In genomic region chr1:67700692-67701410, GRCh38 we compare ENCODE assay signal across 1 cellular context.
TF ChIP-seq lines count a peak whose summit lies in the region.

No MANE protein-coding gene starts in this region.

TF ChIP-seq in K562, 482 proteins besides CTCF, POLR2A, EP300 and RAD21 (continued from another document and continues in another):
- TF ChIP-seq MAFK (IDR thresholded peaks at IDR 0.05; ENCODE audit: low read length) (0 out of 2 replicates have a peak, but pooled peaks have one; percentile 15), NFATC3 (IDR thresholded peaks at IDR 0.05) (peak; percentile 96), STAT5B (CRISPR knock-in tag; IDR thresholded peaks at IDR 0.05) (no peak), ATF7 (IDR thresholded peaks at IDR 0.05) (peak; percentile 99), NFYB (IDR thresholded peaks at IDR 0.05; ENCODE audit: extremely low read depth, insufficient read length) (no peak), HSF4 (CRISPR knock-in tag; IDR thresholded peaks at IDR 0.05; ENCODE audit: borderline replicate concordance) (no peak), YY1 (IDR thresholded peaks at IDR 0.05; ENCODE audit: borderline replicate concordance in 1 of 3, control insufficient read depth in 1 of 3, extremely low read depth in 1 of 3, insufficient read depth in 3 of 3, insufficient read length in 1 of 3, insufficient replicate concordance in 2 of 3, low read depth in 1 of 3, low read length in 2 of 3) (no peak), POLR2AphosphoS5 (IDR thresholded peaks at IDR 0.05; ENCODE audit: control insufficient read depth, insufficient read depth, low read depth, low read length) (peak; percentile 45; the same call in 1 of the 2 replicates), ATF3 (IDR thresholded peaks at IDR 0.05) (peak; percentile 99), ATF3 (CRISPR knock-in tag; conservative IDR thresholded peaks at IDR 0.05) (peak; percentile 96), HDAC2 (IDR thresholded peaks at IDR 0.05) (peak; percentile 78; the same call in 1 of the 2 replicates), TOE1 (IDR thresholded peaks at IDR 0.05; ENCODE audit: borderline replicate concordance) (peak; percentile 59; the same call in 1 of the 2 replicates), TOE1 (CRISPR knock-in tag; IDR thresholded peaks at IDR 0.05; ENCODE audit: borderline replicate concordance, low read depth) (no peak), EGR1 (conservative IDR thresholded peaks at IDR 0.05) (0 out of 2 replicates have a peak, but pooled peaks have one; percentile 2), AFF1 (IDR thresholded peaks at IDR 0.05; ENCODE audit: low read depth in 1 of 2, partially characterized antibody in 2 of 2) (peak in 1 of 2 experiments; percentile 66), ZNF316 (IDR thresholded peaks at IDR 0.05) (0 out of 2 replicates have a peak, but pooled peaks have one; percentile 32), MLLT1 (IDR thresholded peaks at IDR 0.05) (peak in 1 of 2 experiments; percentile 40; a peak in 1 of 4 replicates), FOXP4 (CRISPR knock-in tag; IDR thresholded peaks at IDR 0.05; ENCODE audit: borderline replicate concordance) (0 out of 2 replicates have a peak, but pooled peaks have one; percentile 17), POLR2G (IDR thresholded peaks at IDR 0.05; ENCODE audit: low read depth, low read length) (no peak), ZBTB7A (IDR thresholded peaks at IDR 0.05; ENCODE audit: borderline replicate concordance, control insufficient read depth, low read depth, low read length) (peak; percentile 97), CTBP1 (IDR thresholded peaks at IDR 0.05; ENCODE audit: borderline replicate concordance) (peak; percentile 96), ZBTB40 (IDR thresholded peaks at IDR 0.05) (0 out of 2 replicates have a peak, but pooled peaks have one; percentile 5), ZBTB40 (CRISPR knock-in tag; IDR thresholded peaks at IDR 0.05) (no peak), ZNF140 (CRISPR knock-in tag; IDR thresholded peaks at IDR 0.05) (no peak), CBFB (CRISPR knock-in tag; IDR thresholded peaks at IDR 0.05) (no peak), AFF4 (CRISPR knock-in tag; IDR thresholded peaks at IDR 0.05) (peak; percentile 71; the same call in 1 of the 2 replicates), THAP12 (CRISPR knock-in tag; IDR thresholded peaks at IDR 0.05) (no peak), TCF7 (IDR thresholded peaks at IDR 0.05; ENCODE audit: borderline replicate concordance) (0 out of 2 replicates have a peak, but pooled peaks have one; percentile 57), MAX (CRISPR knock-in tag; IDR thresholded peaks at IDR 0.05) (peak; percentile 10; the same call in 1 of the 2 replicates), SMARCE1 (IDR thresholded peaks at IDR 0.05) (peak; percentile 91)
